In genomic region chr1:181140891-181141290, GRCh38 we compare ENCODE assay signal across 15 cellular contexts. TPM values are rescaled to one million over a fixed set of nuclear protein-coding genes. Genes with fewer than 3 reads are reported as not detected.
A peak's percentile ranks its signal among the peaks of the same experiment; 100 is the strongest.
DNase-seq lines count a peak whose midpoint lies in the region; ATAC-seq, FAIRE-seq and TF ChIP-seq lines count a peak whose summit lies in the region.
"Had no signal": no experiment of that assay in that cellular context is flagged by ENCODE, and none has a peak within 500 bp of the region (broad histone marks: within the 10 kb centered on the region; RNA-seq: fewer than 3 reads in every experiment).

No MANE protein-coding gene starts in this region.

- H3K4me1 Mint-ChIP-seq in activated T-helper 1 cell treated with anti-CD3 and anti-CD28 coated beads, Interleukin-12 subunit alpha, Interleukin-12 subunit beta, Interleukin-2, Interleukin-4 antibody, amounts not matched to agents 30 ng/mL and 10 ng/mL and 1 ng/mL, durations not matched to agents 14 hours and 24 hours and 36 hours (ENCODE audit: low read depth) = peaks cover 77% of the 10 kb centered on the region
- H3K4me1 Mint-ChIP-seq in memory B cell = peaks cover 47% of the 10 kb centered on the region

- H3K36me3 Mint-ChIP-seq in activated T-helper 1 cell treated with anti-CD3 and anti-CD28 coated beads, Interleukin-12 subunit alpha, Interleukin-12 subunit beta, Interleukin-2, Interleukin-4 antibody, amounts not matched to agents 30 ng/mL and 10 ng/mL and 1 ng/mL, durations not matched to agents 14 hours and 24 hours and 36 hours (ENCODE audit: low read depth) = no peaks in the 10 kb centered on the region
- H3K36me3 Mint-ChIP-seq in memory B cell = no peaks in the 10 kb centered on the region
- H3K36me3 Mint-ChIP-seq: immature natural killer cell had no signal

- WGBS in A549 (ENCODE audit: missing lambda C conversion rate) = 82% methylated on average over 3 of the region's 3 CpGs
- WGBS in GM23248 (ENCODE audit: low coverage in 1 of 2, low lambda C conversion rate in 2 of 2, missing lambda C conversion rate in 2 of 2), 2 experiments = 83 to 84% methylated on average over 3 of the region's 3 CpGs

- H4K20me1 ChIP-seq in GM23248 (ENCODE audit: insufficient read depth) = no peaks in the 10 kb centered on the region

- ATAC-seq in A549 = no peak
- ATAC-seq in memory B cell (ENCODE audit: low read depth) = peak; percentile 39
- no peak for ATAC-seq in GM18505 (IDR thresholded peaks at IDR 0.05; ENCODE audit: unreplicated experiment)

- DNase-seq in A549 (ENCODE audit: low read depth in 1 of 2, low spot score in 1 of 2) (no peak), GM23248 (no peak), memory B cell (ENCODE audit: low spot score in 2 of 2) (no peak), right atrium auricular region (ENCODE audit: low spot score) (no peak), DMS79 (lab: John Stamatoyannopoulos, UW) (no peak), colonic mucosa (no peak)
- no peak for DNase-seq in activated T-helper 1 cell treated with anti-CD3 and anti-CD28 coated beads, Interleukin-12 subunit alpha, Interleukin-12 subunit beta, Interleukin-2, Interleukin-4 antibody, amounts not matched to agents 30 ng/mL and 10 ng/mL and 1 ng/mL, durations not matched to agents 14 hours and 24 hours and 36 hours (ENCODE audit: low spot score)
- DNase-seq: immature natural killer cell, midbrain, NCI-H1105, NCI-H2227 treated with DMSO at 0.1 percent for 48 hours, WERI-Rb-1 had no signal

- peaks cover 44% of the 10 kb centered on the region for H3F3A ChIP-seq in GM23248 (ENCODE audit: insufficient read depth)

- TF ChIP-seq POLR2A in A549 (IDR thresholded peaks at IDR 0.05; ENCODE audit: low read length) (no peak), GM18505 (IDR thresholded peaks at IDR 0.05; ENCODE audit: borderline replicate concordance, extremely low read depth, insufficient read depth, insufficient read length) (no peak)

- H3K9me3 Mint-ChIP-seq in activated T-helper 1 cell treated with anti-CD3 and anti-CD28 coated beads, Interleukin-12 subunit alpha, Interleukin-12 subunit beta, Interleukin-2, Interleukin-4 antibody, amounts not matched to agents 30 ng/mL and 10 ng/mL and 1 ng/mL, durations not matched to agents 14 hours and 24 hours and 36 hours = peaks cover 4% of the 10 kb centered on the region
- no peaks in the 10 kb centered on the region for H3K9me3 Mint-ChIP-seq in memory B cell
- H3K9me3 Mint-ChIP-seq: immature natural killer cell had no signal

- no peaks in the 10 kb centered on the region for H3K9me2 ChIP-seq in GM23248 (ENCODE audit: insufficient read depth)

- FAIRE-seq in A549 (lab: Jason Lieb, UNC) = no peak
- FAIRE-seq: pancreas had no signal

- H3K4me1 ChIP-seq in A549 (peaks cover 44% of the 10 kb centered on the region), GM23248 (ENCODE audit: insufficient read depth) (peaks cover 44% of the 10 kb centered on the region), right atrium auricular region (peaks cover 0 to 52% of the 10 kb centered on the region in 2 donors), colonic mucosa (no peaks in the 10 kb centered on the region)

- TF ChIP-seq EP300 in A549 (IDR thresholded peaks at IDR 0.05) = no peak

- peaks cover 12% of the 10 kb centered on the region for H3K27me3 Mint-ChIP-seq in activated T-helper 1 cell treated with anti-CD3 and anti-CD28 coated beads, Interleukin-12 subunit alpha, Interleukin-12 subunit beta, Interleukin-2, Interleukin-4 antibody, amounts not matched to agents 30 ng/mL and 10 ng/mL and 1 ng/mL, durations not matched to agents 14 hours and 24 hours and 36 hours (ENCODE audit: insufficient read depth)
- H3K27me3 Mint-ChIP-seq in memory B cell = no peaks in the 10 kb centered on the region

- peak overlapping the region; percentile 31; the same call in 1 of the 2 replicates for H2AFZ ChIP-seq in GM23248

- H3K27ac ChIP-seq in A549 = peak overlapping the region; percentile 77 to 92
- peak overlapping the region; percentile 90 for H3K27ac ChIP-seq in GM23248
- no peak overlapping the region for H3K27ac ChIP-seq in right atrium auricular region
- no peak overlapping the region for H3K27ac ChIP-seq in colonic mucosa
- H3K27ac ChIP-seq: pancreas, transverse colon, WERI-Rb-1 had no signal

- H3K4me3 Mint-ChIP-seq in activated T-helper 1 cell treated with anti-CD3 and anti-CD28 coated beads, Interleukin-12 subunit alpha, Interleukin-12 subunit beta, Interleukin-2, Interleukin-4 antibody, amounts not matched to agents 30 ng/mL and 10 ng/mL and 1 ng/mL, durations not matched to agents 14 hours and 24 hours and 36 hours = peak overlapping the region; percentile 70
- peak overlapping the region; percentile 42 for H3K4me3 Mint-ChIP-seq in memory B cell

- H3K9ac ChIP-seq in GM23248 (peak overlapping the region; percentile 46), colonic mucosa (ENCODE audit: low read depth in 2 of 2, low read length in 2 of 2) (no peak overlapping the region)

- TF ChIP-seq RAD21 in A549 (conservative IDR thresholded peaks at IDR 0.05 in 1 of 2, IDR thresholded peaks at IDR 0.05 in 1 of 2) = no peak

- no peaks in the 10 kb centered on the region for H3K79me2 ChIP-seq in GM23248 (ENCODE audit: insufficient read depth)

- TF ChIP-seq CTCF in A549 (IDR thresholded peaks at IDR 0.05) (no peak), right atrium auricular region (IDR thresholded peaks at IDR 0.05) (no peak), colonic mucosa (IDR thresholded peaks at IDR 0.05) (no peak)

- POLR2A ChIA-PET in A549 (lab: Yijun Ruan, JAX) = interaction anchor here (0.6 to 3.6 kb wide), 6 partner anchors 33 to 68 kb away, joined by 3 to 16 read pairs (median 4); partner anchors contain the start of gene IER5

- H3K4me2 ChIP-seq in A549 (peak overlapping the region; percentile 86), GM23248 (ENCODE audit: unreplicated experiment) (peak overlapping the region; percentile 60)

- H3K36me3 ChIP-seq in GM23248 (ENCODE audit: low read depth) (no peaks in the 10 kb centered on the region), right atrium auricular region (no peaks in the 10 kb centered on the region), colonic mucosa (no peaks in the 10 kb centered on the region)
- H3K36me3 ChIP-seq: pancreas, transverse colon, WERI-Rb-1 had no signal

- H3K27ac Mint-ChIP-seq in activated T-helper 1 cell treated with anti-CD3 and anti-CD28 coated beads, Interleukin-12 subunit alpha, Interleukin-12 subunit beta, Interleukin-2, Interleukin-4 antibody, amounts not matched to agents 30 ng/mL and 10 ng/mL and 1 ng/mL, durations not matched to agents 14 hours and 24 hours and 36 hours = peak overlapping the region; percentile 93
- peak overlapping the region; percentile 29 for H3K27ac Mint-ChIP-seq in memory B cell

- in situ Hi-C loops in GM23248 (cut with MboI) = loop anchor here (10.0 kb wide), 1 partner anchor 96 kb away; no protein-coding TSS in a partner anchor

- CTCF ChIA-PET in A549 (lab: Yijun Ruan, JAX) = interaction anchor here (0.6 to 15.4 kb wide), 20 partner anchors 12 to 625 kb away, joined by 3 to 774 read pairs (median 18); partner anchors contain the start of genes IER5 and STX6

- H3K4me3 ChIP-seq in A549 = no peak overlapping the region
- H3K4me3 ChIP-seq in GM23248 = no peak overlapping the region
- no peak overlapping the region for H3K4me3 ChIP-seq in right atrium auricular region
- no peak overlapping the region for H3K4me3 ChIP-seq in colonic mucosa
- H3K4me3 ChIP-seq: pancreas, transverse colon had no signal

- peaks cover 4% of the 10 kb centered on the region; the same call in 1 of the 3 replicates for H3K9me3 ChIP-seq in A549
- H3K9me3 ChIP-seq in GM23248 (ENCODE audit: low read depth) = no peaks in the 10 kb centered on the region
- peaks cover 0 to under 1% of the 10 kb centered on the region in 2 donors for H3K9me3 ChIP-seq in right atrium auricular region
- H3K9me3 ChIP-seq in colonic mucosa = no peaks in the 10 kb centered on the region
- H3K9me3 ChIP-seq: pancreas, transverse colon had no signal

- H3K27me3 ChIP-seq in GM23248 (replicated peaks; ENCODE audit: insufficient read depth) = no peaks in the 10 kb centered on the region
- no peaks in the 10 kb centered on the region for H3K27me3 ChIP-seq in right atrium auricular region
- H3K27me3 ChIP-seq in colonic mucosa = no peaks in the 10 kb centered on the region
- H3K27me3 ChIP-seq: pancreas, transverse colon had no signal

- intact Hi-C loops in activated T-helper 1 cell treated with anti-CD3 and anti-CD28 coated beads, Interleukin-12 subunit alpha, Interleukin-12 subunit beta, Interleukin-2, Interleukin-4 antibody, amounts not matched to agents 30 ng/mL and 10 ng/mL and 1 ng/mL, durations not matched to agents 14 hours and 24 hours and 36 hours (cut with micrococcal nuclease) = loop anchor here (1.0 to 5.0 kb wide), 6 partner anchors 8 to 639 kb away; partner anchors contain the start of gene ACBD6
- intact Hi-C loops in colonic mucosa (cut with DNase I) = loop anchor here (5.0 to 10.0 kb wide), 3 partner anchors 104 to 259 kb away; no protein-coding TSS in a partner anchor

RNA-seq across cellular contexts. Expression of gene IER5, which starts 52.4 kb away (rescaled TPM):
- polyA plus RNA-seq in A549 (2011; rRNA removed) (21.2 and 26.8 TPM in 2 replicates), A549 (2017; fragmentation: RNase III; extraction: RNeasy Plus Mini Kit Qiagen cat#74134 plus additional on column Dnase treatment) (40.2 to 43.4 TPM (median 40.5 TPM) in 3 replicates), GM23248 (2016; fragmentation: Nextera tagmentation; extraction: Ambion mirVana) (8.1 and 10.8 TPM in 2 replicates)
- 26.3 and 34.1 TPM in 2 replicates for polyA plus RNA-seq in A549 (2012; cell fraction: cytosol; rRNA removed)
- polyA plus RNA-seq in A549 (2012; cell fraction: nucleus; rRNA removed) = 60.6 and 73.2 TPM in 2 replicates
- polyA minus RNA-seq in A549 (2011; rRNA and poly(A)+ RNA removed) = 20.8 and 29.5 TPM in 2 replicates
- total RNA-seq in GM23248 (2014; rRNA removed; shearing (Covaris generic)) = 33.6 and 38.5 TPM in 2 replicates
- 59.4 and 61.5 TPM in 2 replicates for total RNA-seq in activated T-helper 1 cell treated with anti-CD3 and anti-CD28 coated beads, Interleukin-12 subunit alpha, Interleukin-12 subunit beta, Interleukin-2, Interleukin-4 antibody, amounts not matched to agents 30 ng/mL and 10 ng/mL and 1 ng/mL, durations not matched to agents 14 hours and 24 hours and 36 hours
- total RNA-seq in right atrium auricular region (10 to 100 TPM; 25.6 to 55.1 TPM), colonic mucosa (10 to 100 TPM; 19.6 to 20.1 TPM)

Comparison
In these comparisons a context has a peak if more than half of its experiments do, and no peak if none do; other contexts are left out.
1. H3K27ac ChIP-seq: peak in A549 (2 of 2) and GM23248 (single experiment); none in right atrium auricular region (0 of 2) and colonic mucosa (single experiment).